1 cellular context compared by ENCODE assay signal in the genomic region with DNA sequence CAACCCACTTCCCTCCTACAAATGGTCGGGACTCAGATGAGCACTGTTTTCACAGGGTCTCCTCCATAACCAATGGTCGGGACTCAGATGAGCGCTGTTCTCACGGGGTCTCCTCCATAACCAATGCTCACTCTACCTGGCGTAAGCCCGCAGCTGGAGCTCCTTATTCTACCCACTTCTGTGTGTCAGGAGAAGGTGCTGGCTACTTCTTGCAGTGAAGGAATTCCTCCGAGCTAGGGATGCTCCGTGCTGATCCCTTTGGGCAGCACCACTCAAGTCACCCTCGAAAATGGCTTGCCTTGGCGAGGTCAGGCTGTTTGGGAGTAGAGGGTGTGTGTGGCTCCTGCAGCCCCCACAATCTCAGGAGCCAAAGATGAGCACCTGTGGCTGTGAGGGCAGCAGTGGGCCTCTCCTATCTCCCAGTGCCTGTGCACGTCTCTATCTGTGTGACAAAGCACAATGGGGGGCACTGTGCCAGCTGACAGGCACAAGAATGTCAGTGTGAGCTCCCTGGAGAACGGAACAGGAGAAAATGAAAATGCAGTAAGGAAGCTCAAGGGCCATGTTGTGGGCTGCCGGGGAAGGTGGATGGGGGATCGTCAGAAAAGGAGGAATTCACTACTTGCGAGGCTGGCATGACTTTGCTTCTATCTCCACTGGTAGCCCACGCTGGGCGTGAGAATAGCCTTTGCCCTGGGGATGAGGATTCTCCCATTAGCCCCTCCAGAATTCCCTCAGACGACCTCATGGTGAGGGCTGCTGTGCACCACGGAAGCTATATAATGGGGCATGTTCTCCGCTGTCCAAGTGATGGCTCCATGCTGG.
TF ChIP-seq lines count a peak whose summit lies in the region.

No MANE protein-coding gene starts in this region.

TF ChIP-seq in IMR-90, 13 proteins besides CTCF, POLR2A, EP300 and RAD21 (continued from another document):
- TF ChIP-seq FOS (IDR thresholded peaks at IDR 0.05; ENCODE audit: low read depth, low read length): no peak
- TF ChIP-seq, protein P1, sequence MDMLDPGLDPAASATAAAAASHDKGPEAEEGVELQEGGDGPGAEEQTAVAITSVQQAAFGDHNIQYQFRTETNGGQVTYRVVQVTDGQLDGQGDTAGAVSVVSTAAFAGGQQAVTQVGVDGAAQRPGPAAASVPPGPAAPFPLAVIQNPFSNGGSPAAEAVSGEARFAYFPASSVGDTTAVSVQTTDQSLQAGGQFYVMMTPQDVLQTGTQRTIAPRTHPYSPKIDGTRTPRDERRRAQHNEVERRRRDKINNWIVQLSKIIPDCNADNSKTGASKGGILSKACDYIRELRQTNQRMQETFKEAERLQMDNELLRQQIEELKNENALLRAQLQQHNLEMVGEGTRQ (IDR thresholded peaks at IDR 0.05; ENCODE audit: low read depth, low read length): no peak
